1 cellular context compared by ENCODE assay signal in the genomic region with DNA sequence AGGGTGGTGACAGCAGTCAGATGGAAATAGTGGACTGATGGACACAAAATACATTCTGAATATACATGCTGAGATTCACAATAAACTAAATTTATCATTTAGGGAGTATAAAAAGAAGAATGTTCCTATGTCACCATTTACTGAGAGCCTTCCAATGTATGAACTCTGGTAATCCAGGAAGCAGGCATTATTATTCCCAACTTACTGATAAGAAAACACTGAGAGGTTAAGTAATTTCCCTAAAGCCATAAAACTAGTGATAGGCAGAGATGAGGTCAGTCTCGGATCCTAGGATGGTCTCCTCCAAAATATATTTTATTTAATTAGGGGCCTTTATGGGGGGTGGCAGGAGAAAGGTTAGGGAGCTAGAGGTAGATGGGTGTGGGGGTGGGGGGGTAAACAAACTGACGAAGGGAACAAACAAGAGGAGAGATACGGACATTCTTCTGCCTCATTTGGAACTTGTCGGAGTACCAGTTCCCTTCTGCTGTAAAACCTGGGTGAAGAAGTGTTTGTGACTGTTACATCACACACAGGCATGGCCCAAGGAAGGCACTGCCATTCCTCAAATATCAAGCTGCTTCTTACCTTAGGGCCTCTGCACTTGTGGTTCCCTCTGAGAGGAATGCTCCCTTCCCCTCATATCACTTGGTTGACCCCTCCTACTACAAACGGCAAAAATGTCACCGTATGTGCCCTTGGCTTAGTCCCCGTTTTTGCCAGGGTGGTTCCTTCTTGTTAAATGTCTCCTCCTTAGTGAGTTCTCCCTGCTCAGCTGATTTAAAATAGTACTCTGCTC.
A peak's percentile ranks its signal among the peaks of the same experiment; 100 is the strongest.
TF ChIP-seq lines count a peak whose summit lies in the region.

No MANE protein-coding gene starts in this region.

TF ChIP-seq in HEK293, 187 proteins besides CTCF, POLR2A, EP300 and RAD21 (continued from another document):
- TF ChIP-seq, protein P1, sequence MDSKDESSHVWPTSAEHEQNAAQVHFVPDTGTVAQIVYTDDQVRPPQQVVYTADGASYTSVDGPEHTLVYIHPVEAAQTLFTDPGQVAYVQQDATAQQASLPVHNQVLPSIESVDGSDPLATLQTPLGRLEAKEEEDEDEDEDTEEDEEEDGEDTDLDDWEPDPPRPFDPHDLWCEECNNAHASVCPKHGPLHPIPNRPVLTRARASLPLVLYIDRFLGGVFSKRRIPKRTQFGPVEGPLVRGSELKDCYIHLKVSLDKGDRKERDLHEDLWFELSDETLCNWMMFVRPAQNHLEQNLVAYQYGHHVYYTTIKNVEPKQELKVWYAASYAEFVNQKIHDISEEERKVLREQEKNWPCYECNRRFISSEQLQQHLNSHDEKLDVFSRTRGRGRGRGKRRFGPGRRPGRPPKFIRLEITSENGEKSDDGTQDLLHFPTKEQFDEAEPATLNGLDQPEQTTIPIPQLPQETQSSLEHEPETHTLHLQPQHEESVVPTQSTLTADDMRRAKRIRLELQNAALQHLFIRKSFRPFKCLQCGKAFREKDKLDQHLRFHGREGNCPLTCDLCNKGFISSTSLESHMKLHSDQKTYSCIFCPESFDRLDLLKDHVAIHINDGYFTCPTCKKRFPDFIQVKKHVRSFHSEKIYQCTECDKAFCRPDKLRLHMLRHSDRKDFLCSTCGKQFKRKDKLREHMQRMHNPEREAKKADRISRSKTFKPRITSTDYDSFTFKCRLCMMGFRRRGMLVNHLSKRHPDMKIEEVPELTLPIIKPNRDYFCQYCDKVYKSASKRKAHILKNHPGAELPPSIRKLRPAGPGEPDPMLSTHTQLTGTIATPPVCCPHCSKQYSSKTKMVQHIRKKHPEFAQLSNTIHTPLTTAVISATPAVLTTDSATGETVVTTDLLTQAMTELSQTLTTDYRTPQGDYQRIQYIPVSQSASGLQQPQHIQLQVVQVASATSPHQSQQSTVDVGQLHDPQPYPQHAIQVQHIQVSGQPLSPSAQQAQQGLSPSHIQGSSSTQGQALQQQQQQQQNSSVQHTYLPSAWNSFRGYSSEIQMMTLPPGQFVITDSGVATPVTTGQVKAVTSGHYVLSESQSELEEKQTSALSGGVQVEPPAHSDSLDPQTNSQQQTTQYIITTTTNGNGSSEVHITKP (tag by site-specific recombination; IDR thresholded peaks at IDR 0.05): peak; percentile 92
- TF ChIP-seq, protein P2, sequence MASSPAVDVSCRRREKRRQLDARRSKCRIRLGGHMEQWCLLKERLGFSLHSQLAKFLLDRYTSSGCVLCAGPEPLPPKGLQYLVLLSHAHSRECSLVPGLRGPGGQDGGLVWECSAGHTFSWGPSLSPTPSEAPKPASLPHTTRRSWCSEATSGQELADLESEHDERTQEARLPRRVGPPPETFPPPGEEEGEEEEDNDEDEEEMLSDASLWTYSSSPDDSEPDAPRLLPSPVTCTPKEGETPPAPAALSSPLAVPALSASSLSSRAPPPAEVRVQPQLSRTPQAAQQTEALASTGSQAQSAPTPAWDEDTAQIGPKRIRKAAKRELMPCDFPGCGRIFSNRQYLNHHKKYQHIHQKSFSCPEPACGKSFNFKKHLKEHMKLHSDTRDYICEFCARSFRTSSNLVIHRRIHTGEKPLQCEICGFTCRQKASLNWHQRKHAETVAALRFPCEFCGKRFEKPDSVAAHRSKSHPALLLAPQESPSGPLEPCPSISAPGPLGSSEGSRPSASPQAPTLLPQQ (tag by site-specific recombination; IDR thresholded peaks at IDR 0.05): no peak
- TF ChIP-seq ZNF600 (tag by site-specific recombination; IDR thresholded peaks at IDR 0.05): no peak
- no peak for TF ChIP-seq ZNF629 (tag by site-specific recombination; IDR thresholded peaks at IDR 0.05)
- TF ChIP-seq ZNF24 (tag by site-specific recombination; IDR thresholded peaks at IDR 0.05): no peak
- no peak for TF ChIP-seq ZNF354C (tag by site-specific recombination; IDR thresholded peaks at IDR 0.05; ENCODE audit: borderline replicate concordance, low read depth)
- no peak for TF ChIP-seq ZNF426 (tag by site-specific recombination; IDR thresholded peaks at IDR 0.05)
- no peak for TF ChIP-seq ZNF521 (tag by site-specific recombination; IDR thresholded peaks at IDR 0.05)
- TF ChIP-seq, protein P3, sequence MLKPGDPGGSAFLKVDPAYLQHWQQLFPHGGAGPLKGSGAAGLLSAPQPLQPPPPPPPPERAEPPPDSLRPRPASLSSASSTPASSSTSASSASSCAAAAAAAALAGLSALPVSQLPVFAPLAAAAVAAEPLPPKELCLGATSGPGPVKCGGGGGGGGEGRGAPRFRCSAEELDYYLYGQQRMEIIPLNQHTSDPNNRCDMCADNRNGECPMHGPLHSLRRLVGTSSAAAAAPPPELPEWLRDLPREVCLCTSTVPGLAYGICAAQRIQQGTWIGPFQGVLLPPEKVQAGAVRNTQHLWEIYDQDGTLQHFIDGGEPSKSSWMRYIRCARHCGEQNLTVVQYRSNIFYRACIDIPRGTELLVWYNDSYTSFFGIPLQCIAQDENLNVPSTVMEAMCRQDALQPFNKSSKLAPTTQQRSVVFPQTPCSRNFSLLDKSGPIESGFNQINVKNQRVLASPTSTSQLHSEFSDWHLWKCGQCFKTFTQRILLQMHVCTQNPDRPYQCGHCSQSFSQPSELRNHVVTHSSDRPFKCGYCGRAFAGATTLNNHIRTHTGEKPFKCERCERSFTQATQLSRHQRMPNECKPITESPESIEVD (tag by site-specific recombination; IDR thresholded peaks at IDR 0.05): peak; percentile 22; the same call in 1 of the 2 replicates
